ENCODE assay signal across 1 cellular context in genomic region chr9:127535834-127536233, GRCh38.
TF ChIP-seq lines count a peak whose summit lies in the region.

No MANE protein-coding gene starts in this region.

TF ChIP-seq in GM23338, 12 proteins besides CTCF, POLR2A, EP300 and RAD21 (continued from another document):
- TF ChIP-seq ZNF462 (CRISPR knock-in tag; IDR thresholded peaks at IDR 0.05) (no peak), ZNF114 (CRISPR knock-in tag; IDR thresholded peaks at IDR 0.05) (no peak)
